In genomic region chr2:112768432-112768831, GRCh38 we compare ENCODE assay signal across 14 cellular contexts. TPM values are rescaled to one million over a fixed set of nuclear protein-coding genes. Genes with fewer than 3 reads are reported as not detected.
DNase-seq lines count a peak whose midpoint lies in the region; ATAC-seq and TF ChIP-seq lines count a peak whose summit lies in the region.
"Had no signal": no experiment of that assay in that cellular context is flagged by ENCODE, and none has a peak within 500 bp of the region (broad histone marks: within the 10 kb centered on the region; RNA-seq: fewer than 3 reads in every experiment).

No MANE protein-coding gene starts in this region.

- H3K36me3 Mint-ChIP-seq in Caco-2 (ENCODE audit: insufficient read depth, unreplicated experiment): peaks cover 8% of the 10 kb centered on the region
- H3K36me3 Mint-ChIP-seq: activated naive CD8-positive, alpha-beta T cell had no signal

- H3K9ac ChIP-seq in DND-41 (ENCODE audit: low read depth, low read length): no peak overlapping the region

- H3K27ac ChIP-seq in DND-41 (ENCODE audit: low read length) (no peak overlapping the region), psoas muscle (no peak overlapping the region)

- no peak overlapping the region for H3K4me3 ChIP-seq in DND-41 (ENCODE audit: low read depth in 1 of 2, low read length in 2 of 2)
- H3K4me3 ChIP-seq in epithelial cell of esophagus (ENCODE audit: low read length): no peak overlapping the region
- H3K4me3 ChIP-seq in psoas muscle: peak overlapping the region; percentile 1
- H3K4me3 ChIP-seq in Caco-2 (ENCODE audit: low read depth, low read length): no peak overlapping the region

- H3K9me3 ChIP-seq in DND-41 (ENCODE audit: insufficient read depth, low read length, severe bottlenecking) (no peaks in the 10 kb centered on the region), psoas muscle (no peaks in the 10 kb centered on the region), Caco-2 (no peaks in the 10 kb centered on the region)

- TF ChIP-seq CTCF in DND-41 (IDR thresholded peaks at IDR 0.05; ENCODE audit: borderline replicate concordance, extremely low read depth, low read length, poor library complexity, severe bottlenecking) (no peak), epithelial cell of esophagus (IDR thresholded peaks at IDR 0.05; ENCODE audit: insufficient read depth, low read depth, low read length, missing control alignments) (peak; percentile 34), psoas muscle (IDR thresholded peaks at IDR 0.05) (peak; percentile 7), Caco-2 (IDR thresholded peaks at IDR 0.05; ENCODE audit: insufficient read depth in 1 of 2, low read depth in 1 of 2, low read length in 1 of 2, severe bottlenecking in 1 of 2, unreplicated experiment in 1 of 2) (no peak)

- peaks cover 25% of the 10 kb centered on the region for H3K4me1 ChIP-seq in DND-41 (ENCODE audit: insufficient read depth, low read length)
- H3K4me1 ChIP-seq in psoas muscle: peaks cover 6% of the 10 kb centered on the region
- 0 out of 2 replicates have a peak, but pooled peaks cover 4% of the 10 kb centered on the region for H3K4me1 ChIP-seq in Caco-2

- CTCF ChIA-PET in Caco-2 (lab: Charles Lee): no interaction called here

- peak overlapping the region; percentile 48 for H2AFZ ChIP-seq in DND-41 (ENCODE audit: low read depth, low read length)

- no peak overlapping the region for H3K4me3 Mint-ChIP-seq in Caco-2 (ENCODE audit: unreplicated experiment)

- BruUV-seq in Caco-2 (replicated peaks; lab: Mats Ljungman, UMichigan): no TSS peak

- 23 to 35% (median 24%) methylated on average over 1 of the region's 1 CpG for WGBS in psoas muscle, 3 donors

- H3K36me3 ChIP-seq in DND-41 (ENCODE audit: insufficient read depth, low read length) (peaks cover under 1% of the 10 kb centered on the region; the same call in 1 of the 2 replicates), psoas muscle (ENCODE audit: insufficient read depth in 1 of 2, low read depth in 1 of 2) (no peaks in the 10 kb centered on the region), Caco-2 (ENCODE audit: control insufficient read depth, insufficient read depth, low read length) (no peaks in the 10 kb centered on the region)

- H3K9me3 Mint-ChIP-seq in Caco-2 (ENCODE audit: unreplicated experiment): no peaks in the 10 kb centered on the region

- H3K4me2 ChIP-seq in DND-41 (ENCODE audit: insufficient read depth, low read length): peak overlapping the region; percentile 31; the same call in 1 of the 2 replicates

- no peak for DNase-seq in DND-41
- peak; percentile 68 for DNase-seq in OCI-M1 (lab: John Stamatoyannopoulos, UW)
- DNase-seq in epithelial cell of esophagus (ENCODE audit: low read depth): peak; percentile 51
- DNase-seq in psoas muscle: no peak
- no peak for DNase-seq in AG08395 (ENCODE audit: low spot score)
- DNase-seq in Caco-2: no peak
- DNase-seq: activated CD8-positive, alpha-beta T cell treated with anti-CD3 and anti-CD28 coated beads, Interleukin-2, amount 10 ng/mL, durations not matched to agents 7 days and 5 days; NCI-H82; T-helper 1 cell had no signal

- intact Hi-C loops in psoas muscle (cut with DNase I): no loop called here
- intact Hi-C loops in Caco-2 (cut with micrococcal nuclease; ENCODE audit: unreplicated experiment): no loop called here

- H3K27me3 ChIP-seq in DND-41 (ENCODE audit: insufficient read depth, low read length, poor library complexity) (no peaks in the 10 kb centered on the region), psoas muscle (ENCODE audit: insufficient read depth in 3 of 3, low read length in 2 of 3) (no peaks in the 10 kb centered on the region), Caco-2 (replicated peaks; ENCODE audit: control insufficient read depth, insufficient read depth, low read length) (no peaks in the 10 kb centered on the region)

- ATAC-seq in DND-41 (ENCODE audit: insufficient read depth, low read depth) (no peak), psoas muscle (no peak), GM19452 (IDR thresholded peaks at IDR 0.05; ENCODE audit: unreplicated experiment) (no peak), HG02885 (IDR thresholded peaks at IDR 0.05; ENCODE audit: poor library complexity, unreplicated experiment) (no peak)
- ATAC-seq: activated CD8-positive, alpha-beta T cell treated with anti-CD3 and anti-CD28 coated beads, Interleukin-2, amount 10 ng/mL, durations not matched to agents 7 days and 5 days had no signal

- no peak overlapping the region for H3K27ac Mint-ChIP-seq in Caco-2 (ENCODE audit: unreplicated experiment)

- H4K20me1 ChIP-seq in DND-41 (ENCODE audit: insufficient read depth, low read length): no peaks in the 10 kb centered on the region

- peaks cover 10% of the 10 kb centered on the region for H3K79me2 ChIP-seq in DND-41 (ENCODE audit: insufficient read depth, low read length)

- POLR2A ChIA-PET in Caco-2 (lab: Charles Lee): no interaction called here

- H3K27me3 Mint-ChIP-seq in Caco-2 (ENCODE audit: insufficient read depth, unreplicated experiment): no peaks in the 10 kb centered on the region
- H3K27me3 Mint-ChIP-seq: activated naive CD8-positive, alpha-beta T cell had no signal

- peaks cover 14% of the 10 kb centered on the region for H3K4me1 Mint-ChIP-seq in Caco-2 (ENCODE audit: low read depth, unreplicated experiment)

RNA-seq across cellular contexts. Expression of gene CKAP2L, which starts 4.0 kb away (rescaled TPM):
- total RNA-seq in psoas muscle: under 1 TPM in 2 of 4 donors, not detected in 2; 0.05 to 0.19 TPM
- under 1 TPM in 2 of 3 donors, not detected in 1; 0.05 to 0.13 TPM for polyA plus RNA-seq in psoas muscle
- total RNA-seq in Caco-2 (2022): 20.7 and 23.6 TPM in 2 replicates

RNA-seq across cellular contexts. Expression of gene IL1A, which starts 15.9 kb away (rescaled TPM):
- total RNA-seq in psoas muscle (under 1 TPM in 1 of 4 donors, not detected in 3; 0.12 TPM), Caco-2 (2022) (not detected in 2 replicates)
- under 1 TPM in 1 of 3 donors, not detected in 2; 0.08 TPM for polyA plus RNA-seq in psoas muscle
- total RNA-seq: activated CD8-positive, alpha-beta T cell treated with anti-CD3 and anti-CD28 coated beads, Interleukin-2, amount 10 ng/mL, durations not matched to agents 7 days and 5 days; dermis microvascular lymphatic vessel endothelial cell had no signal

RNA-seq across cellular contexts. Expression of gene NT5DC4, which starts 47.6 kb away (rescaled TPM):
- not detected for total RNA-seq in psoas muscle
- polyA plus RNA-seq in psoas muscle: not detected
- total RNA-seq in Caco-2 (2022): 3.3 and 4.0 TPM in 2 replicates
- total RNA-seq: activated CD8-positive, alpha-beta T cell treated with anti-CD3 and anti-CD28 coated beads, Interleukin-2, amount 10 ng/mL, durations not matched to agents 7 days and 5 days; dermis microvascular lymphatic vessel endothelial cell; mononuclear cell had no signal

Comparison
In these comparisons a context has a peak if more than half of its experiments do, and no peak if none do; other contexts are left out.
1. DNase-seq: peak in OCI-M1 (single experiment) and epithelial cell of esophagus (single experiment); none in DND-41 (single experiment), psoas muscle (0 of 2), AG08395 (single experiment) and Caco-2 (0 of 2).
2. CTCF ChIP-seq: peak in epithelial cell of esophagus (single experiment) and psoas muscle (single experiment); none in DND-41 (single experiment) and Caco-2 (0 of 2).
3. RNA of gene CKAP2L, which starts 4.0 kb away (total RNA-seq): 20.7 to 23.6 TPM in Caco-2; 0.05 to 0.19 TPM in psoas muscle; every median in the first group is over 10 times any median in the second.